ENCODE assay signal across 20 cellular contexts in genomic region chr4:10321931-10322330, GRCh38.
"Had no signal": no experiment of that assay in that cellular context is flagged by ENCODE, and none has a peak within 500 bp of the region (broad histone marks: within the 10 kb centered on the region; RNA-seq: fewer than 3 reads in every experiment).

No MANE protein-coding gene starts in this region.

- DNase-seq: activated CD4-positive, alpha-beta memory T cell treated with anti-CD3 and anti-CD28 coated beads, Interleukin-2, amount 10 ng/mL, durations not matched to agents 7 days and 5 days; activated CD4-positive, alpha-beta T cell treated with anti-CD3 and anti-CD28 coated beads for 36 hours; activated CD4-positive, alpha-beta T cell treated with anti-CD3 and anti-CD28 coated beads, Interleukin-2, amount 50 U/mL, for 1 hour; activated CD4-positive, CD25-positive, alpha-beta regulatory T cell; activated gamma-delta T cell treated with Interleukin-2 at 50 U/mL for 16 hours; activated naive CD4-positive, alpha-beta T cell treated with anti-CD3 and anti-CD28 coated beads, Interleukin-2, amount 10 ng/mL, durations not matched to agents 7 days and 5 days; activated naive CD8-positive, alpha-beta T cell treated with anti-CD3 and anti-CD28 coated beads for 36 hours; activated T-cell treated with anti-CD3 and anti-CD28 coated beads for 4 hours; activated T-cell treated with anti-CD3 and anti-CD28 coated beads, Interleukin-2, amount 50 U/mL, for 48 hours; brain microvascular endothelial cell; KG1; NCI-H1092; NCI-H1417; NCI-H1930; NCI-H2171; NCI-H2227 treated with DMSO at 0.1 percent for 48 hours; NCI-H446 treated with DMSO at 0.1 percent for 48 hours; NCI-H526 treated with DMSO at 0.1 percent for 48 hours; PC-3; SHP77 had no signal
